Comparison of ENCODE assay signal across 7 cellular contexts in genomic region chr3:32391643-32392529, GRCh38. TPM values are rescaled to one million over a fixed set of nuclear protein-coding genes. Genes with fewer than 3 reads are reported as not detected.
A peak's percentile ranks its signal among the peaks of the same experiment; 100 is the strongest.
DNase-seq lines count a peak whose midpoint lies in the region; ATAC-seq, FAIRE-seq and TF ChIP-seq lines count a peak whose summit lies in the region.

CMTM7 (plus strand) TSS chr3:32391853; CDS start chr3:32391907, 54 bp downstream.

- H3K9me3 ChIP-seq in neural progenitor cell (ENCODE audit: low read depth) (no peaks in the 10 kb centered on the region), upper lobe of right lung (no peaks in the 10 kb centered on the region)

- H3K27ac Mint-ChIP-seq in neural progenitor cell = peak within 1 kb of the TSS; percentile 92

- H3K36me3 Mint-ChIP-seq in neural progenitor cell = no peaks in the 10 kb centered on the region

- H3K79me2 ChIP-seq in neural progenitor cell (ENCODE audit: low read depth) = no peaks in the 10 kb centered on the region

- no peak within 1 kb of the TSS for H3K27ac ChIP-seq in neural progenitor cell
- H3K27ac ChIP-seq in upper lobe of right lung = peak within 1 kb of the TSS; percentile 87

- H3K9ac ChIP-seq in neural progenitor cell = no peak within 1 kb of the TSS

- peak; percentile 61 for DNase-seq in RCC 7860 (ENCODE audit: low spot score)
- peak; percentile 49 for DNase-seq in activated T-helper 9 cell treated with anti-CD3 and anti-CD28 coated beads, Interleukin-2, amount 50 U/mL, for 16 hours (ENCODE audit: low read depth)
- peak; percentile 66 for DNase-seq in fibroblast of villous mesenchyme (ENCODE audit: low read depth)
- peak; percentile 79 for DNase-seq in neural progenitor cell (ENCODE audit: low spot score)
- DNase-seq in upper lobe of right lung = peak; percentile 91

- no peaks in the 10 kb centered on the region for H3K36me3 ChIP-seq in neural progenitor cell
- no peaks in the 10 kb centered on the region for H3K36me3 ChIP-seq in upper lobe of right lung

- peak within 1 kb of the TSS; percentile 95 for H3K4me3 Mint-ChIP-seq in neural progenitor cell

- H3K4me1 ChIP-seq in neural progenitor cell (peaks cover 5% of the 10 kb centered on the region), upper lobe of right lung (peaks cover 27% of the 10 kb centered on the region)

- peak within 1 kb of the TSS; percentile 96 for H2AFZ ChIP-seq in neural progenitor cell (replicated peaks)

- FAIRE-seq in RCC 7860 (lab: Jason Lieb, UNC) = no peak

- H3K9me3 Mint-ChIP-seq in neural progenitor cell = no peaks in the 10 kb centered on the region

- H3F3A ChIP-seq in neural progenitor cell (ENCODE audit: low read depth) = peaks cover 18% of the 10 kb centered on the region

- intact Hi-C loops in upper lobe of right lung (cut with DNase I) = no loop called here

- H3K4me3 ChIP-seq in fibroblast of villous mesenchyme (ENCODE audit: low read depth, low read length) (peak within 1 kb of the TSS; percentile 77), neural progenitor cell (peak within 1 kb of the TSS; percentile 64), upper lobe of right lung (peak within 1 kb of the TSS; percentile 92)

- H4K20me1 ChIP-seq in neural progenitor cell (ENCODE audit: low read depth) = no peaks in the 10 kb centered on the region

- peaks cover 13% of the 10 kb centered on the region for H3K27me3 Mint-ChIP-seq in neural progenitor cell (ENCODE audit: insufficient read depth, low read depth)

- peaks cover 65% of the 10 kb centered on the region for H3K27me3 ChIP-seq in neural progenitor cell
- H3K27me3 ChIP-seq in upper lobe of right lung = no peaks in the 10 kb centered on the region

- ATAC-seq in GM18858 (IDR thresholded peaks at IDR 0.05; ENCODE audit: unreplicated experiment) (peak; percentile 17), HG02943 (IDR thresholded peaks at IDR 0.05; ENCODE audit: low read depth, unreplicated experiment) (peak; percentile 13), upper lobe of right lung (peak; percentile 93)

- TF ChIP-seq CTCF in fibroblast of villous mesenchyme (IDR thresholded peaks at IDR 0.05; ENCODE audit: insufficient read depth, low read depth, low read length) (peak; percentile 3), neural progenitor cell (IDR thresholded peaks at IDR 0.05) (no peak), upper lobe of right lung (IDR thresholded peaks at IDR 0.05) (no peak)

- peaks cover 21% of the 10 kb centered on the region for H3K4me1 Mint-ChIP-seq in neural progenitor cell

- H3K4me2 ChIP-seq in neural progenitor cell = peak within 1 kb of the TSS; percentile 96

RNA-seq across cellular contexts. Expression of gene CMTM7, which starts in this region (rescaled TPM):
- total RNA-seq in fibroblast of villous mesenchyme (8.2 and 8.4 TPM in 2 replicates), neural progenitor cell (ENCODE audit: low replicate concordance) (11.4 and 11.8 TPM in 2 replicates), upper lobe of right lung (53.2 TPM)

Comparison
In these comparisons a context has a peak if more than half of its experiments do, and no peak if none do; other contexts are left out.
1. ATAC-seq: peak in every context shown above with its lines; median percentile 93 in upper lobe of right lung; 17 in GM18858; 13 in HG02943.